In genomic region chr11:65304613-65305012, GRCh38 we compare ENCODE assay signal across 16 cellular contexts. TPM values are rescaled to one million over a fixed set of nuclear protein-coding genes. Genes with fewer than 3 reads are reported as not detected.
DNase-seq lines count a peak whose midpoint lies in the region; ATAC-seq and TF ChIP-seq lines count a peak whose summit lies in the region.
"Had no signal": no experiment of that assay in that cellular context is flagged by ENCODE, and none has a peak within 500 bp of the region (broad histone marks: within the 10 kb centered on the region; RNA-seq: fewer than 3 reads in every experiment).

No MANE protein-coding gene starts in this region.

- peak overlapping the region; percentile 33 for H2AFZ ChIP-seq in IMR-90 (replicated peaks; ENCODE audit: low read length, poor library complexity)

- H3K9me1 ChIP-seq in IMR-90 (ENCODE audit: insufficient read depth, low read length) = peaks cover 53% of the 10 kb centered on the region

- POLR2A ChIA-PET in IMR-90 (lab: Charles Lee; ENCODE audit: unreplicated experiment) = interaction anchor here (0.6 kb wide), 1 partner anchor 38 kb away, joined by 3 read pairs; no protein-coding TSS in a partner anchor

- TF ChIP-seq POLR2A in IMR-90 (IDR thresholded peaks at IDR 0.05; ENCODE audit: low read depth, low read length) = no peak

- peak overlapping the region; percentile 26; the same call in 1 of the 2 replicates for H3K18ac ChIP-seq in IMR-90 (ENCODE audit: low read depth, low read length)

- H2AK9ac ChIP-seq in IMR-90 (replicated peaks; ENCODE audit: low read depth, low read length, poor library complexity) = peak overlapping the region; percentile 78

- H4K20me1 ChIP-seq in IMR-90 (ENCODE audit: insufficient read depth, low read length) = peaks cover 9% of the 10 kb centered on the region

- H3K27me3 ChIP-seq in IMR-90 (ENCODE audit: control insufficient read depth, insufficient read depth, low read length) = no peaks in the 10 kb centered on the region
- no peaks in the 10 kb centered on the region for H3K27me3 ChIP-seq in stomach smooth muscle (ENCODE audit: control insufficient read depth in 1 of 2, insufficient read depth in 2 of 2, low read length in 2 of 2)
- H3K27me3 ChIP-seq in colonic mucosa = no peaks in the 10 kb centered on the region

- H2BK15ac ChIP-seq in IMR-90 (ENCODE audit: low read depth, low read length) = no peak overlapping the region; the same call in 2 of the 3 replicates

- TF ChIP-seq RAD21 in IMR-90 (IDR thresholded peaks at IDR 0.05; ENCODE audit: low read length) = no peak

- in situ Hi-C loops in IMR-90 (cut with MboI; ENCODE audit: low sequenced_read_pairs) = no loop called here

- no peak for ATAC-seq in IMR-90 (ENCODE audit: low read depth)
- no peak for ATAC-seq in activated T-helper 17 cell treated with anti-CD3 and anti-CD28 coated beads, Interleukin-2, amount 50 U/mL, for 72 hours (replicated peaks)
- no peak for ATAC-seq in memory B cell (ENCODE audit: low read depth)
- no peak for ATAC-seq in GM21367 (IDR thresholded peaks at IDR 0.05; ENCODE audit: unreplicated experiment)
- ATAC-seq in stimulated activated naive CD8-positive, alpha-beta T cell treated with anti-CD3 and anti-CD28 coated beads, Interleukin-15, amount 100 ng/mL, for 72 hours = no peak
- ATAC-seq: CD8-positive, alpha-beta T cell; PC-3 had no signal

- H3K9me3 Mint-ChIP-seq in activated T-helper 17 cell treated with anti-CD3 and anti-CD28 coated beads, Interleukin-2, amount 50 U/mL, for 72 hours = no peaks in the 10 kb centered on the region
- H3K9me3 Mint-ChIP-seq in memory B cell = no peaks in the 10 kb centered on the region
- no peaks in the 10 kb centered on the region for H3K9me3 Mint-ChIP-seq in stimulated activated naive CD8-positive, alpha-beta T cell treated with anti-CD3 and anti-CD28 coated beads, Interleukin-15, amount 100 ng/mL, for 72 hours
- H3K9me3 Mint-ChIP-seq: CD8-positive, alpha-beta T cell had no signal

- intact Hi-C loops in IMR-90 (cut with micrococcal nuclease) (no loop called here), colonic mucosa (cut with DNase I) (no loop called here)

- no peak overlapping the region for H3K23ac ChIP-seq in IMR-90 (ENCODE audit: low read depth, low read length)

- H3K79me1 ChIP-seq in IMR-90 (ENCODE audit: low read depth in 1 of 2, low read length in 2 of 2) = peaks cover 7 to 48% of the 10 kb centered on the region in 2 experiments; a peak in 3 of 4 replicates

- no peak overlapping the region for H3K9ac ChIP-seq in IMR-90 (ENCODE audit: low read depth, low read length)
- H3K9ac ChIP-seq in stomach smooth muscle (ENCODE audit: low read length in 2 of 2) = no peak overlapping the region
- H3K9ac ChIP-seq in colonic mucosa (ENCODE audit: low read depth in 2 of 2, low read length in 2 of 2) = no peak overlapping the region

- no TSS peak for BruUV-seq in IMR-90 (replicated peaks; lab: Mats Ljungman, UMichigan)

- H3K36me3 ChIP-seq in IMR-90 (ENCODE audit: control insufficient read depth, insufficient read depth, low read length) = no peaks in the 10 kb centered on the region
- H3K36me3 ChIP-seq in stomach smooth muscle (ENCODE audit: control insufficient read depth in 2 of 2, insufficient read depth in 2 of 2, low read length in 2 of 2) = no peaks in the 10 kb centered on the region
- no peaks in the 10 kb centered on the region for H3K36me3 ChIP-seq in colonic mucosa

- no peak overlapping the region; the same call in 1 of the 2 replicates for H4K5ac ChIP-seq in IMR-90 (ENCODE audit: low read depth, low read length)

- WGBS in IMR-90 (ENCODE audit: extremely low coverage in 2 of 2, insufficient read length in 1 of 2), 2 experiments = 97% methylated on average over 4 of the region's 7 CpGs; no CpG with 5 or more reads in 1 of the 2 experiments

- TF ChIP-seq CTCF in IMR-90 (conservative IDR thresholded peaks at IDR 0.05; ENCODE audit: low read depth, low read length) (no peak), colonic mucosa (IDR thresholded peaks at IDR 0.05) (no peak)

- H3K4me2 ChIP-seq in IMR-90 (ENCODE audit: low read depth, low read length) = no peak overlapping the region

- peak overlapping the region; percentile 65 for H2BK5ac ChIP-seq in IMR-90 (ENCODE audit: low read depth, low read length, poor library complexity, severe bottlenecking)

- H3K4me3 ChIP-seq in IMR-90 (ENCODE audit: insufficient read depth, low read depth, low read length) = no peak overlapping the region
- peak overlapping the region in 1 of 2 donors; percentile 22 for H3K4me3 ChIP-seq in stomach smooth muscle (ENCODE audit: low read length in 2 of 2)
- H3K4me3 ChIP-seq in colonic mucosa = no peak overlapping the region

- peak overlapping the region; percentile 76 for H2BK120ac ChIP-seq in IMR-90 (ENCODE audit: low read depth, low read length)

- H3K9me3 ChIP-seq in IMR-90 (ENCODE audit: control insufficient read depth, insufficient read depth, low read length) = no peaks in the 10 kb centered on the region
- no peaks in the 10 kb centered on the region for H3K9me3 ChIP-seq in stomach smooth muscle (ENCODE audit: control insufficient read depth in 2 of 2, low read length in 2 of 2)
- no peaks in the 10 kb centered on the region for H3K9me3 ChIP-seq in colonic mucosa

- H4K91ac ChIP-seq in IMR-90 (ENCODE audit: insufficient read depth, low read depth, low read length) = peak overlapping the region; percentile 12; the same call in 1 of the 2 replicates

- H3K4me3 Mint-ChIP-seq in activated T-helper 17 cell treated with anti-CD3 and anti-CD28 coated beads, Interleukin-2, amount 50 U/mL, for 72 hours = no peak overlapping the region
- no peak overlapping the region for H3K4me3 Mint-ChIP-seq in memory B cell
- no peak overlapping the region for H3K4me3 Mint-ChIP-seq in stimulated activated naive CD8-positive, alpha-beta T cell treated with anti-CD3 and anti-CD28 coated beads, Interleukin-15, amount 100 ng/mL, for 72 hours
- H3K4me3 Mint-ChIP-seq: CD8-positive, alpha-beta T cell had no signal

- CTCF ChIA-PET in IMR-90 (lab: Yijun Ruan, JAX) = interaction anchor here (0.5 kb wide), 1 partner anchor 29 kb away, joined by 3 read pairs; no protein-coding TSS in a partner anchor

- H2AK5ac ChIP-seq in IMR-90 (ENCODE audit: low read depth, low read length) = peak overlapping the region; percentile 84

- peak overlapping the region; percentile 50; the same call in 1 of the 2 replicates for H3K4ac ChIP-seq in IMR-90 (ENCODE audit: low read depth, low read length)

- H3K36me3 Mint-ChIP-seq in activated T-helper 17 cell treated with anti-CD3 and anti-CD28 coated beads, Interleukin-2, amount 50 U/mL, for 72 hours (ENCODE audit: low read depth) = peaks cover 6% of the 10 kb centered on the region
- H3K36me3 Mint-ChIP-seq in memory B cell = peaks cover 8% of the 10 kb centered on the region

- H4K8ac ChIP-seq in IMR-90 (ENCODE audit: low read depth in 2 of 2, low read length in 2 of 2) = peak overlapping the region in 1 of 2 experiments; percentile 19; a peak in 1 of 4 replicates

- H3K4me1 Mint-ChIP-seq in activated T-helper 17 cell treated with anti-CD3 and anti-CD28 coated beads, Interleukin-2, amount 50 U/mL, for 72 hours = no peaks in the 10 kb centered on the region
- H3K4me1 Mint-ChIP-seq in memory B cell = peaks cover 3% of the 10 kb centered on the region
- peaks cover 12% of the 10 kb centered on the region for H3K4me1 Mint-ChIP-seq in stimulated activated naive CD8-positive, alpha-beta T cell treated with anti-CD3 and anti-CD28 coated beads, Interleukin-15, amount 100 ng/mL, for 72 hours

- H3K4me1 ChIP-seq in IMR-90 (ENCODE audit: control insufficient read depth, insufficient read depth, low read length) = peaks cover 42% of the 10 kb centered on the region
- H3K4me1 ChIP-seq in stomach smooth muscle (ENCODE audit: control insufficient read depth, insufficient read depth, low read length) = peaks cover 47% of the 10 kb centered on the region
- peaks cover 14% of the 10 kb centered on the region for H3K4me1 ChIP-seq in colonic mucosa

- H3K27me3 Mint-ChIP-seq in activated T-helper 17 cell treated with anti-CD3 and anti-CD28 coated beads, Interleukin-2, amount 50 U/mL, for 72 hours = no peaks in the 10 kb centered on the region
- H3K27me3 Mint-ChIP-seq in memory B cell = no peaks in the 10 kb centered on the region
- no peaks in the 10 kb centered on the region for H3K27me3 Mint-ChIP-seq in stimulated activated naive CD8-positive, alpha-beta T cell treated with anti-CD3 and anti-CD28 coated beads, Interleukin-15, amount 100 ng/mL, for 72 hours

- no peak overlapping the region; the same call in 1 of the 2 replicates for H2BK20ac ChIP-seq in IMR-90 (ENCODE audit: low read depth, low read length)

- H3K27ac Mint-ChIP-seq in activated T-helper 17 cell treated with anti-CD3 and anti-CD28 coated beads, Interleukin-2, amount 50 U/mL, for 72 hours = peak overlapping the region; percentile 51
- H3K27ac Mint-ChIP-seq in memory B cell = peak overlapping the region; percentile 9
- peak overlapping the region in 1 of 2 donors; percentile 74 for H3K27ac Mint-ChIP-seq in stimulated activated naive CD8-positive, alpha-beta T cell treated with anti-CD3 and anti-CD28 coated beads, Interleukin-15, amount 100 ng/mL, for 72 hours
- H3K27ac Mint-ChIP-seq: CD8-positive, alpha-beta T cell had no signal

- no peak overlapping the region for H3K56ac ChIP-seq in IMR-90 (ENCODE audit: extremely low read depth, insufficient read depth, low read length)

- dilution Hi-C loops in IMR-90 (cut with HindIII; ENCODE audit: low sequenced_read_pairs, unreplicated experiment) = no loop called here

- no peak for DNase-seq in IMR-90
- DNase-seq in memory B cell (ENCODE audit: low spot score in 2 of 2) = no peak
- no peak for DNase-seq in stimulated activated naive CD8-positive, alpha-beta T cell treated with anti-CD3 and anti-CD28 coated beads, Interleukin-15, amount 100 ng/mL, for 72 hours
- no peak for DNase-seq in colonic mucosa
- DNase-seq: CD8-positive, alpha-beta T cell; H7; NCI-H1417; NCI-H1930; NCI-H2171; NCI-H446 treated with DMSO at 0.1 percent for 48 hours; NCI-H748 treated with DMSO at 0.1 percent for 48 hours; PC-3; SHP77 had no signal

- H3K14ac ChIP-seq in IMR-90 (replicated peaks; ENCODE audit: low read depth, low read length) = no peak overlapping the region; the same call in 1 of the 2 replicates

- H3K27ac ChIP-seq in IMR-90 (ENCODE audit: insufficient read depth, low read length) (peak overlapping the region; percentile 84; the same call in 1 of the 2 replicates), stomach smooth muscle (ENCODE audit: low read length) (peak overlapping the region; percentile 77), colonic mucosa (no peak overlapping the region)

RNA-seq across cellular contexts. Expression of gene CDC42EP2, which starts 10.1 kb away (rescaled TPM):
- 5.2 and 5.3 TPM in 2 replicates for total RNA-seq in IMR-90 (2012; rRNA removed)
- 27.5 and 31.3 TPM in 2 replicates for polyA plus RNA-seq in IMR-90 (2012; rRNA removed)
- polyA plus RNA-seq in IMR-90 (2012; cell fraction: cytosol; rRNA removed) = 21.0 and 67.9 TPM in 2 replicates
- polyA plus RNA-seq in IMR-90 (2012; cell fraction: nucleus; rRNA removed; ENCODE audit: low replicate concordance) = 50.4 and 79.5 TPM in 2 replicates
- total RNA-seq in activated T-helper 17 cell treated with anti-CD3 and anti-CD28 coated beads, Interleukin-2, amount 50 U/mL, for 72 hours = 1 to 10 TPM in 1 of 2 donors, under 1 TPM in 1; 0.73 to 2.0 TPM
- total RNA-seq in colonic mucosa = 10 to 100 TPM in 1 of 2 donors, 1 to 10 TPM in 1; 7.8 to 28.3 TPM

RNA-seq across cellular contexts. Expression of gene DPF2, which starts 29.0 kb away (rescaled TPM):
- total RNA-seq in IMR-90 (2012; rRNA removed) (37.2 and 42.8 TPM in 2 replicates), colonic mucosa (10 to 100 TPM; 35.0 to 48.0 TPM)
- polyA plus RNA-seq in IMR-90 (2012; rRNA removed) = 54.3 and 62.5 TPM in 2 replicates
- 41.8 and 53.8 TPM in 2 replicates for polyA plus RNA-seq in IMR-90 (2012; cell fraction: cytosol; rRNA removed)
- polyA plus RNA-seq in IMR-90 (2012; cell fraction: nucleus; rRNA removed; ENCODE audit: low replicate concordance) = 72.6 and 78.3 TPM in 2 replicates
- total RNA-seq in activated T-helper 17 cell treated with anti-CD3 and anti-CD28 coated beads, Interleukin-2, amount 50 U/mL, for 72 hours = 10 to 100 TPM; 66.0 to 89.5 TPM

RNA-seq across cellular contexts. Expression of gene POLA2, which starts 42.9 kb away (rescaled TPM):
- total RNA-seq in IMR-90 (2012; rRNA removed) (12.2 and 14.2 TPM in 2 replicates), colonic mucosa (10 to 100 TPM in 1 of 2 donors, 1 to 10 TPM in 1; 5.9 to 28.0 TPM)
- 17.3 and 19.9 TPM in 2 replicates for polyA plus RNA-seq in IMR-90 (2012; rRNA removed)
- polyA plus RNA-seq in IMR-90 (2012; cell fraction: cytosol; rRNA removed) = 7.9 and 20.1 TPM in 2 replicates
- polyA plus RNA-seq in IMR-90 (2012; cell fraction: nucleus; rRNA removed; ENCODE audit: low replicate concordance) = 12.7 and 14.4 TPM in 2 replicates
- 10 to 100 TPM; 54.6 to 64.1 TPM for total RNA-seq in activated T-helper 17 cell treated with anti-CD3 and anti-CD28 coated beads, Interleukin-2, amount 50 U/mL, for 72 hours

RNA-seq across cellular contexts. Expression of gene TIGD3, which starts 49.9 kb away (rescaled TPM):
- total RNA-seq in IMR-90 (2012; rRNA removed) (0.28 TPM in 1 of 2 replicates, not detected in the other), colonic mucosa (under 1 TPM; 0.48 to 0.77 TPM)
- 0.12 TPM in 1 of 2 replicates, not detected in the other for polyA plus RNA-seq in IMR-90 (2012; rRNA removed)
- 0.06 and 0.11 TPM in 2 replicates for polyA plus RNA-seq in IMR-90 (2012; cell fraction: cytosol; rRNA removed)
- polyA plus RNA-seq in IMR-90 (2012; cell fraction: nucleus; rRNA removed; ENCODE audit: low replicate concordance) = 0.46 and 0.78 TPM in 2 replicates
- 1 to 10 TPM in 1 of 2 donors, under 1 TPM in 1; 0.95 to 1.5 TPM for total RNA-seq in activated T-helper 17 cell treated with anti-CD3 and anti-CD28 coated beads, Interleukin-2, amount 50 U/mL, for 72 hours
